Comparison of ENCODE assay signal across 10 cellular contexts in genomic region chr19:45883881-45884681, GRCh38. TPM values are rescaled to one million over a fixed set of nuclear protein-coding genes. Genes with fewer than 3 reads are reported as not detected.
DNase-seq lines count a peak whose midpoint lies in the region; ATAC-seq lines count a peak whose summit lies in the region.
"Had no signal": no experiment of that assay in that cellular context is flagged by ENCODE, and none has a peak within 500 bp of the region (broad histone marks: within the 10 kb centered on the region; RNA-seq: fewer than 3 reads in every experiment).

No MANE protein-coding gene starts in this region.

- no peak overlapping the region for H3K4me3 ChIP-seq in mesenchymal stem cell (ENCODE audit: insufficient read depth in 1 of 2, low read depth in 1 of 2, low read length in 2 of 2)
- H3K4me3 ChIP-seq in urinary bladder (ENCODE audit: low read depth, low read length): peak overlapping the region; percentile 3
- no peak overlapping the region for H3K4me3 ChIP-seq in SJCRH30

- H3K4me1 ChIP-seq in mesenchymal stem cell (ENCODE audit: control insufficient read depth, insufficient read depth, low read depth, low read length) (peaks cover 42% of the 10 kb centered on the region), urinary bladder (ENCODE audit: insufficient read depth) (no peaks in the 10 kb centered on the region), SJCRH30 (peaks cover 27% of the 10 kb centered on the region)

- H3K27me3 Mint-ChIP-seq in activated naive CD4-positive, alpha-beta T cell treated with anti-CD3 and anti-CD28 coated beads, Interleukin-2, amount 10 ng/mL, durations not matched to agents 7 days and 5 days: peaks cover 14% of the 10 kb centered on the region
- H3K27me3 Mint-ChIP-seq in activated naive CD8-positive, alpha-beta T cell treated with anti-CD3 and anti-CD28 coated beads, Interleukin-2, amount 50 U/mL, for 24 hours: no peaks in the 10 kb centered on the region

- H3K79me1 ChIP-seq in mesenchymal stem cell (replicated peaks; ENCODE audit: low read length, poor library complexity, severe bottlenecking): peaks cover 16% of the 10 kb centered on the region

- H3K9ac ChIP-seq in mesenchymal stem cell (ENCODE audit: low read length): peak overlapping the region; percentile 55

- CTCF ChIA-PET in activated naive CD4-positive, alpha-beta T cell treated with anti-CD3 and anti-CD28 coated beads, Interleukin-2, amount 10 ng/mL, durations not matched to agents 7 days and 5 days (lab: Charles Lee): interaction anchor here (1.1 to 5.3 kb wide), 3 partner anchors 17 to 114 kb away, joined by 3 to 58 read pairs (median 22); partner anchors contain the start of genes FOXA3, SIX5 and SYMPK

- H3K14ac ChIP-seq in mesenchymal stem cell (ENCODE audit: low read length in 2 of 2): no peak overlapping the region

- no peak overlapping the region for H2BK5ac ChIP-seq in mesenchymal stem cell (ENCODE audit: low read depth, low read length, poor library complexity, severe bottlenecking)

- H3K18ac ChIP-seq in mesenchymal stem cell (ENCODE audit: low read depth in 1 of 2, low read length in 2 of 2): no peak overlapping the region

- peaks cover 0 to 5% of the 10 kb centered on the region in 2 experiments for H3K27me3 ChIP-seq in mesenchymal stem cell (ENCODE audit: control insufficient read depth in 1 of 2, insufficient read depth in 1 of 2, low read length in 2 of 2)
- H3K27me3 ChIP-seq in SJCRH30: no peaks in the 10 kb centered on the region

- peaks cover 40% of the 10 kb centered on the region for H3K4me1 Mint-ChIP-seq in activated naive CD4-positive, alpha-beta T cell treated with anti-CD3 and anti-CD28 coated beads, Interleukin-2, amount 10 ng/mL, durations not matched to agents 7 days and 5 days
- peaks cover 29% of the 10 kb centered on the region for H3K4me1 Mint-ChIP-seq in activated naive CD8-positive, alpha-beta T cell treated with anti-CD3 and anti-CD28 coated beads, Interleukin-2, amount 50 U/mL, for 24 hours

- no peak overlapping the region for H2AFZ ChIP-seq in mesenchymal stem cell (ENCODE audit: low read depth, low read length)

- H4K91ac ChIP-seq in mesenchymal stem cell (ENCODE audit: low read length): no peak overlapping the region

- no peak for DNase-seq in activated naive CD4-positive, alpha-beta T cell treated with anti-CD3 and anti-CD28 coated beads, Interleukin-2, amount 10 ng/mL, durations not matched to agents 7 days and 5 days
- DNase-seq in activated naive CD4-positive, alpha-beta T cell (lab: John Stamatoyannopoulos, UW): no peak
- no peak for DNase-seq in activated naive CD8-positive, alpha-beta T cell treated with anti-CD3 and anti-CD28 coated beads, Interleukin-2, amount 50 U/mL, for 24 hours
- no peak for DNase-seq in mesenchymal stem cell
- DNase-seq in GF-D8 (lab: John Stamatoyannopoulos, UW): no peak
- DNase-seq in SJCRH30: no peak
- DNase-seq in DMS79 (lab: John Stamatoyannopoulos, UW): no peak

- peaks cover 8 to 17% of the 10 kb centered on the region in 2 experiments for H3K36me3 ChIP-seq in mesenchymal stem cell (ENCODE audit: control insufficient read depth in 1 of 2, insufficient read depth in 2 of 2, low read depth in 1 of 2, low read length in 2 of 2)
- no peaks in the 10 kb centered on the region for H3K36me3 ChIP-seq in urinary bladder (ENCODE audit: insufficient read depth)
- peaks cover 4% of the 10 kb centered on the region; the same call in 1 of the 2 replicates for H3K36me3 ChIP-seq in SJCRH30

- peak overlapping the region; percentile 31 for H2AK5ac ChIP-seq in mesenchymal stem cell (ENCODE audit: low read length, severe bottlenecking)

- peak overlapping the region in 1 of 2 experiments; percentile 11 for H2BK12ac ChIP-seq in mesenchymal stem cell (ENCODE audit: low read length in 2 of 2)

- H4K8ac ChIP-seq in mesenchymal stem cell (ENCODE audit: low read length): peak overlapping the region; percentile 25

- peak overlapping the region; percentile 44 for H3K4me2 ChIP-seq in mesenchymal stem cell (ENCODE audit: low read length, poor library complexity, severe bottlenecking)

- peaks cover 4% of the 10 kb centered on the region for H3K36me3 Mint-ChIP-seq in activated naive CD4-positive, alpha-beta T cell treated with anti-CD3 and anti-CD28 coated beads, Interleukin-2, amount 10 ng/mL, durations not matched to agents 7 days and 5 days
- peaks cover 2% of the 10 kb centered on the region for H3K36me3 Mint-ChIP-seq in activated naive CD8-positive, alpha-beta T cell treated with anti-CD3 and anti-CD28 coated beads, Interleukin-2, amount 50 U/mL, for 24 hours (ENCODE audit: low read depth)

- H3K9me3 Mint-ChIP-seq in activated naive CD4-positive, alpha-beta T cell treated with anti-CD3 and anti-CD28 coated beads, Interleukin-2, amount 10 ng/mL, durations not matched to agents 7 days and 5 days: no peaks in the 10 kb centered on the region
- H3K9me3 Mint-ChIP-seq in activated naive CD8-positive, alpha-beta T cell treated with anti-CD3 and anti-CD28 coated beads, Interleukin-2, amount 50 U/mL, for 24 hours: no peaks in the 10 kb centered on the region

- WGBS in mesenchymal stem cell: 96% methylated on average over 57 of the region's 57 CpGs
- 91% methylated on average over 57 of the region's 57 CpGs for WGBS in urinary bladder

- H3K4ac ChIP-seq in mesenchymal stem cell (ENCODE audit: low read depth in 1 of 2, low read length in 2 of 2): peak overlapping the region in 1 of 2 experiments; percentile 47

- H2BK15ac ChIP-seq in mesenchymal stem cell (ENCODE audit: low read depth, poor library complexity, severe bottlenecking): peak overlapping the region; percentile 60

- no peak for ATAC-seq in activated naive CD8-positive, alpha-beta T cell treated with anti-CD3 and anti-CD28 coated beads, Interleukin-2, amount 50 U/mL, for 24 hours

- peak overlapping the region; percentile 65 for H3K27ac Mint-ChIP-seq in activated naive CD4-positive, alpha-beta T cell treated with anti-CD3 and anti-CD28 coated beads, Interleukin-2, amount 10 ng/mL, durations not matched to agents 7 days and 5 days
- H3K27ac Mint-ChIP-seq in activated naive CD8-positive, alpha-beta T cell treated with anti-CD3 and anti-CD28 coated beads, Interleukin-2, amount 50 U/mL, for 24 hours: no peak overlapping the region

- H3K4me3 Mint-ChIP-seq in activated naive CD4-positive, alpha-beta T cell treated with anti-CD3 and anti-CD28 coated beads, Interleukin-2, amount 10 ng/mL, durations not matched to agents 7 days and 5 days: peak overlapping the region; percentile 65
- H3K4me3 Mint-ChIP-seq in activated naive CD8-positive, alpha-beta T cell treated with anti-CD3 and anti-CD28 coated beads, Interleukin-2, amount 50 U/mL, for 24 hours: peak overlapping the region; percentile 81

- H3K9me3 ChIP-seq in mesenchymal stem cell (ENCODE audit: control insufficient read depth, low read length) (no peaks in the 10 kb centered on the region), SJCRH30 (replicated peaks) (no peaks in the 10 kb centered on the region)

- no peak overlapping the region for H3K27ac ChIP-seq in mesenchymal stem cell (ENCODE audit: low read length, poor library complexity, severe bottlenecking)
- H3K27ac ChIP-seq in urinary bladder (ENCODE audit: low read depth): no peak overlapping the region
- no peak overlapping the region for H3K27ac ChIP-seq in SJCRH30

- no peak overlapping the region for H3K23ac ChIP-seq in mesenchymal stem cell (ENCODE audit: low read length in 2 of 2)

- H2BK120ac ChIP-seq in mesenchymal stem cell (ENCODE audit: low read depth, low read length): no peak overlapping the region

RNA-seq across cellular contexts. Expression of gene IRF2BP1, which starts 1.9 kb away (rescaled TPM):
- 8.0 TPM for polyA plus RNA-seq in mesenchymal stem cell (2013, experiment 1 of 2)
- 8.2 TPM for polyA plus RNA-seq in mesenchymal stem cell (2013, experiment 2 of 2)
- 18.2 TPM for total RNA-seq in urinary bladder
- polyA plus RNA-seq in urinary bladder: 30.2 TPM
- 31.0 and 31.4 TPM in 2 replicates for total RNA-seq in SJCRH30 (2014; rRNA removed; shearing (Covaris generic))

RNA-seq across cellular contexts. Expression of gene MYPOP, which starts 18.3 kb away (rescaled TPM):
- polyA plus RNA-seq in mesenchymal stem cell (2013, experiment 1 of 2): 14.9 TPM
- 15.3 TPM for polyA plus RNA-seq in mesenchymal stem cell (2013, experiment 2 of 2)
- total RNA-seq in urinary bladder: 1.3 TPM
- 8.2 TPM for polyA plus RNA-seq in urinary bladder
- 1.8 and 2.5 TPM in 2 replicates for total RNA-seq in SJCRH30 (2014; rRNA removed; shearing (Covaris generic))

RNA-seq across cellular contexts. Expression of gene FOXA3, which starts 20.0 kb away (rescaled TPM):
- polyA plus RNA-seq in mesenchymal stem cell (2013, experiment 1 of 2): not detected
- polyA plus RNA-seq in mesenchymal stem cell (2013, experiment 2 of 2): not detected
- not detected for total RNA-seq in urinary bladder
- 0.11 TPM for polyA plus RNA-seq in urinary bladder
- total RNA-seq in SJCRH30 (2014; rRNA removed; shearing (Covaris generic)): 0.45 and 0.53 TPM in 2 replicates
- total RNA-seq: temporal lobe had no signal

RNA-seq across cellular contexts. Expression of gene SYMPK, which starts 21.1 kb away (rescaled TPM):
- 38.9 TPM for polyA plus RNA-seq in mesenchymal stem cell (2013, experiment 1 of 2)
- 39.9 TPM for polyA plus RNA-seq in mesenchymal stem cell (2013, experiment 2 of 2)
- total RNA-seq in urinary bladder: 22.5 TPM
- 38.9 TPM for polyA plus RNA-seq in urinary bladder
- total RNA-seq in SJCRH30 (2014; rRNA removed; shearing (Covaris generic)): 25.6 and 32.6 TPM in 2 replicates

RNA-seq across cellular contexts. Expression of gene NANOS2, which starts 30.5 kb away (rescaled TPM):
- not detected for polyA plus RNA-seq in mesenchymal stem cell (2013, experiment 1 of 2)
- polyA plus RNA-seq in mesenchymal stem cell (2013, experiment 2 of 2): not detected
- not detected for total RNA-seq in urinary bladder
- not detected for polyA plus RNA-seq in urinary bladder
- not detected in 2 replicates for total RNA-seq in SJCRH30 (2014; rRNA removed; shearing (Covaris generic))
- total RNA-seq: temporal lobe had no signal
- polyA plus RNA-seq: small intestine had no signal
